1 cellular context compared by ENCODE assay signal in genomic region chr17:21511368-21512195, GRCh38.
TF ChIP-seq lines count a peak whose summit lies in the region.

No MANE protein-coding gene starts in this region.

TF ChIP-seq in HepG2, 621 proteins besides CTCF, POLR2A, EP300 and RAD21 (continued from another document):
- TF ChIP-seq, protein P1, sequence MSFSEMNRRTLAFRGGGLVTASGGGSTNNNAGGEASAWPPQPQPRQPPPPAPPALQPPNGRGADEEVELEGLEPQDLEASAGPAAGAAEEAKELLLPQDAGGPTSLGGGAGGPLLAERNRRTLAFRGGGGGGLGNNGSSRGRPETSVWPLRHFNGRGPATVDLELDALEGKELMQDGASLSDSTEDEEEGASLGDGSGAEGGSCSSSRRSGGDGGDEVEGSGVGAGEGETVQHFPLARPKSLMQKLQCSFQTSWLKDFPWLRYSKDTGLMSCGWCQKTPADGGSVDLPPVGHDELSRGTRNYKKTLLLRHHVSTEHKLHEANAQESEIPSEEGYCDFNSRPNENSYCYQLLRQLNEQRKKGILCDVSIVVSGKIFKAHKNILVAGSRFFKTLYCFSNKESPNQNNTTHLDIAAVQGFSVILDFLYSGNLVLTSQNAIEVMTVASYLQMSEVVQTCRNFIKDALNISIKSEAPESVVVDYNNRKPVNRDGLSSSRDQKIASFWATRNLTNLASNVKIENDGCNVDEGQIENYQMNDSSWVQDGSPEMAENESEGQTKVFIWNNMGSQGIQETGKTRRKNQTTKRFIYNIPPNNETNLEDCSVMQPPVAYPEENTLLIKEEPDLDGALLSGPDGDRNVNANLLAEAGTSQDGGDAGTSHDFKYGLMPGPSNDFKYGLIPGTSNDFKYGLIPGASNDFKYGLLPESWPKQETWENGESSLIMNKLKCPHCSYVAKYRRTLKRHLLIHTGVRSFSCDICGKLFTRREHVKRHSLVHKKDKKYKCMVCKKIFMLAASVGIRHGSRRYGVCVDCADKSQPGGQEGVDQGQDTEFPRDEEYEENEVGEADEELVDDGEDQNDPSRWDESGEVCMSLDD (CRISPR knock-in tag; IDR thresholded peaks at IDR 0.05; ENCODE audit: borderline replicate concordance): no peak
- TF ChIP-seq MAFF (IDR thresholded peaks at IDR 0.05; ENCODE audit: low read depth, low read length) (no peak), THAP7 (CRISPR knock-in tag; IDR thresholded peaks at IDR 0.05) (no peak), ZNF674 (CRISPR knock-in tag; IDR thresholded peaks at IDR 0.05; ENCODE audit: low read depth) (no peak)
